Comparison of ENCODE assay signal across 8 cellular contexts in genomic region chr9:87725900-87726709, GRCh38. TPM values are rescaled to one million over a fixed set of nuclear protein-coding genes. Genes with fewer than 3 reads are reported as not detected.
DNase-seq lines count a peak whose midpoint lies in the region; ATAC-seq and TF ChIP-seq lines count a peak whose summit lies in the region.

CTSL (plus strand) TSS chr9:87726119; CDS start chr9:87727604, 1,485 bp downstream.

- H3K27me3 Mint-ChIP-seq in activated CD8-positive, alpha-beta memory T cell treated with anti-CD3 and anti-CD28 coated beads, Interleukin-2, amount 10 ng/mL, durations not matched to agents 7 days and 5 days = peaks cover 32% of the 10 kb centered on the region

- H3K36me3 ChIP-seq in endocrine pancreas (ENCODE audit: control insufficient read depth, insufficient read depth, low read length) = peaks cover 3% of the 10 kb centered on the region

- DNase-seq in GOT3 (lab: John Stamatoyannopoulos, UW) (peak; percentile 31), NCI-H526 (lab: John Stamatoyannopoulos, UW) (peak; percentile 7 to 68), lower leg skin (ENCODE audit: low spot score in 2 of 2) (peak; percentile 93 to 99), GM19238 (ENCODE audit: insufficient read length, low spot score) (no peak)
- no peak for DNase-seq in activated CD8-positive, alpha-beta memory T cell treated with anti-CD3 and anti-CD28 coated beads, Interleukin-2, amount 10 ng/mL, durations not matched to agents 7 days and 5 days
- peak; percentile 60 for DNase-seq in stimulated activated CD4-positive, alpha-beta T cell treated with anti-CD3 and anti-CD28 coated beads, Interleukin-2, amount 100 ng/mL, for 4 hours (ENCODE audit: low read depth)

- peak within 1 kb of the TSS; percentile 16 for H3K4me3 ChIP-seq in endocrine pancreas (ENCODE audit: control insufficient read depth, insufficient read depth, low read length)
- H3K4me3 ChIP-seq in lower leg skin (ENCODE audit: low read depth, poor library complexity, severe bottlenecking) = peak within 1 kb of the TSS; percentile 53

- no peaks in the 10 kb centered on the region for H3K4me1 ChIP-seq in endocrine pancreas (ENCODE audit: control insufficient read depth, insufficient read depth, low read length)

- CTCF ChIA-PET in activated CD8-positive, alpha-beta memory T cell treated with anti-CD3 and anti-CD28 coated beads, Interleukin-2, amount 10 ng/mL, durations not matched to agents 7 days and 5 days (lab: Charles Lee) = no interaction called here

- no peaks in the 10 kb centered on the region for H3K27me3 ChIP-seq in endocrine pancreas (ENCODE audit: control insufficient read depth, insufficient read depth, low read length)

- no peak for TF ChIP-seq CTCF in lower leg skin (IDR thresholded peaks at IDR 0.05)

- H3K27ac Mint-ChIP-seq in activated CD8-positive, alpha-beta memory T cell treated with anti-CD3 and anti-CD28 coated beads, Interleukin-2, amount 10 ng/mL, durations not matched to agents 7 days and 5 days = no peak within 1 kb of the TSS

- H3K9me3 ChIP-seq in endocrine pancreas (ENCODE audit: control insufficient read depth, low read length) = no peaks in the 10 kb centered on the region

- peak within 1 kb of the TSS; percentile 60 for H3K4me3 Mint-ChIP-seq in activated CD8-positive, alpha-beta memory T cell treated with anti-CD3 and anti-CD28 coated beads, Interleukin-2, amount 10 ng/mL, durations not matched to agents 7 days and 5 days

- H3K9ac ChIP-seq in endocrine pancreas (ENCODE audit: control insufficient read depth, insufficient read depth, low read length) = peak within 1 kb of the TSS; percentile 55

- intact Hi-C loops in lower leg skin (cut with DNase I; ENCODE audit: low total_unique reads) = no loop called here

- ATAC-seq in activated CD8-positive, alpha-beta memory T cell treated with anti-CD3 and anti-CD28 coated beads, Interleukin-2, amount 10 ng/mL, durations not matched to agents 7 days and 5 days = peak; percentile 63
- no peak for ATAC-seq in GM21717 (IDR thresholded peaks at IDR 0.05; ENCODE audit: unreplicated experiment)

- 2 to 4% methylated on average over 8 to 22 of the region's 67 CpGs for WGBS in lower leg skin, 2 donors

- H3K9me3 Mint-ChIP-seq in activated CD8-positive, alpha-beta memory T cell treated with anti-CD3 and anti-CD28 coated beads, Interleukin-2, amount 10 ng/mL, durations not matched to agents 7 days and 5 days (ENCODE audit: low read depth) = no peaks in the 10 kb centered on the region

- peak in 1 of 2 donors; percentile 26 for TF ChIP-seq POLR2A in lower leg skin (IDR thresholded peaks at IDR 0.05)

- H3K4me1 Mint-ChIP-seq in activated CD8-positive, alpha-beta memory T cell treated with anti-CD3 and anti-CD28 coated beads, Interleukin-2, amount 10 ng/mL, durations not matched to agents 7 days and 5 days = peaks cover 4% of the 10 kb centered on the region

- H3K36me3 Mint-ChIP-seq in activated CD8-positive, alpha-beta memory T cell treated with anti-CD3 and anti-CD28 coated beads, Interleukin-2, amount 10 ng/mL, durations not matched to agents 7 days and 5 days = no peaks in the 10 kb centered on the region

RNA-seq across cellular contexts. Expression of gene CTSL, which starts in this region (rescaled TPM):
- under 1 TPM in 1 of 2 experiments, not detected in 1; 0.96 TPM for total RNA-seq in activated CD8-positive, alpha-beta memory T cell treated with anti-CD3 and anti-CD28 coated beads, Interleukin-2, amount 10 ng/mL, durations not matched to agents 7 days and 5 days
- 10 to 100 TPM; 22.0 to 41.3 (median 33.8) TPM for total RNA-seq in lower leg skin

Comparison
In these comparisons a context has a peak if more than half of its experiments do, and no peak if none do; other contexts are left out.
1. RNA of gene CTSL (total RNA-seq): 22.0 to 41.3 TPM in lower leg skin; 0.96 TPM in activated CD8-positive, alpha-beta memory T cell treated with anti-CD3 and anti-CD28 coated beads, Interleukin-2, amount 10 ng/mL, durations not matched to agents 7 days and 5 days; every median in the first group is over 10 times any median in the second.
2. Peak in ATAC-seq in activated CD8-positive, alpha-beta memory T cell treated with anti-CD3 and anti-CD28 coated beads, Interleukin-2, amount 10 ng/mL, durations not matched to agents 7 days and 5 days; RNA of the gene not detected or under 1 TPM.
3. DNase-seq: peak in GOT3 (single experiment), NCI-H526 (2 of 2), lower leg skin (2 of 2) and stimulated activated CD4-positive, alpha-beta T cell treated with anti-CD3 and anti-CD28 coated beads, Interleukin-2, amount 100 ng/mL, for 4 hours (single experiment); none in activated CD8-positive, alpha-beta memory T cell treated with anti-CD3 and anti-CD28 coated beads, Interleukin-2, amount 10 ng/mL, durations not matched to agents 7 days and 5 days (single experiment) and GM19238 (single experiment).